In the genomic region with DNA sequence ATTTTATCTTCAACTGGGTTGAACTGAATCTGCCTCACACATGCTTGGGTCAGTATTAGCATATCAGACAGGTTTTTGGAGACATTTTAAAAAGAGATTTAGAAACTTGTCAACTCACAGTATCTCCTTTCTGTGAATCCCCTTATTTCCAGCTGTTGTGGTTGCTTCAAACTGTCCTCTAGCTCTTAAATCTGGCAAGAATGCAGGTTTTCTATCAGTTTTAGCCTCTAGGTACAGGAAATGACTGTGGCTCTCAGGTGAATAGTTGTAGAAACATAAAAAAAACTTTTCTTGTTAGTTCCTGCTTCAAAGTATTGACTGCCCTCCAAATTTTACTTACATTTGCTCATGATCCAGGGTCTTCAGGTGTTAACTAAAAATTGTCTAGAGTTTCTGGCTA, we compare ENCODE assay signal across 14 cellular contexts.
DNase-seq lines count a peak whose midpoint lies in the region; ATAC-seq and TF ChIP-seq lines count a peak whose summit lies in the region.
"Had no signal": no experiment of that assay in that cellular context is flagged by ENCODE, and none has a peak within 500 bp of the region (broad histone marks: within the 10 kb centered on the region; RNA-seq: fewer than 3 reads in every experiment).

No MANE protein-coding gene starts in this region.

- no peak for TF ChIP-seq CTCF in KMS-11 (conservative IDR thresholded peaks at IDR 0.05; ENCODE audit: low read depth, low read length)
- TF ChIP-seq CTCF in WTC11 (IDR thresholded peaks at IDR 0.05), result no peak
- no peak for TF ChIP-seq CTCF in neural progenitor cell (IDR thresholded peaks at IDR 0.05)
- no peak for TF ChIP-seq CTCF in A673 (conservative IDR thresholded peaks at IDR 0.05; ENCODE audit: low read depth, low read length)

- H3K36me3 Mint-ChIP-seq in WTC11, result no peaks in the 10 kb centered on the region
- H3K36me3 Mint-ChIP-seq in neural progenitor cell, result no peaks in the 10 kb centered on the region
- H3K36me3 Mint-ChIP-seq: CD14-positive monocyte; CD4-positive, alpha-beta memory T cell had no signal

- DNase-seq in WTC11 (ENCODE audit: low spot score), result no peak
- DNase-seq in neural progenitor cell (ENCODE audit: low spot score), result no peak
- DNase-seq in LoVo (ENCODE audit: low spot score), result no peak
- DNase-seq in A673 (ENCODE audit: low spot score), result no peak
- DNase-seq: AML-193; CD4-positive, alpha-beta memory T cell; DMS153; DMS79; GDM1; HCEC 1CT had no signal

- H3K27me3 ChIP-seq in KMS-11 (ENCODE audit: insufficient read depth, low read depth), result no peaks in the 10 kb centered on the region
- no peaks in the 10 kb centered on the region for H3K27me3 ChIP-seq in neural progenitor cell
- H3K27me3 ChIP-seq in A673 (replicated peaks; ENCODE audit: insufficient read depth, low read depth, low read length, poor library complexity), result no peaks in the 10 kb centered on the region
- H3K27me3 ChIP-seq: BLaER1 had no signal

- H3K27me3 Mint-ChIP-seq in WTC11 (ENCODE audit: low read depth) (no peaks in the 10 kb centered on the region), neural progenitor cell (ENCODE audit: insufficient read depth, low read depth) (no peaks in the 10 kb centered on the region)
- H3K27me3 Mint-ChIP-seq: CD4-positive, alpha-beta memory T cell had no signal

- POLR2A ChIA-PET in WTC11 (lab: Charles Lee), result no interaction called here
- POLR2A ChIA-PET in A673 (lab: Charles Lee; ENCODE audit: low non-redundant PET), result no interaction called here

- ATAC-seq in WTC11 (no peak), HG03196 (IDR thresholded peaks at IDR 0.05; ENCODE audit: unreplicated experiment) (no peak)

- H3K9me3 ChIP-seq in neural progenitor cell (ENCODE audit: low read depth) (no peaks in the 10 kb centered on the region), A673 (ENCODE audit: low read depth, low read length, poor library complexity, severe bottlenecking) (peaks cover 24% of the 10 kb centered on the region)
- H3K9me3 ChIP-seq: BLaER1 had no signal

- H2AFZ ChIP-seq in KMS-11 (ENCODE audit: low read depth) (peak overlapping the region; percentile 12; the same call in 1 of the 2 replicates), neural progenitor cell (replicated peaks) (peak overlapping the region; percentile 0)

- peak overlapping the region; percentile 30; the same call in 1 of the 2 replicates for H3K27ac Mint-ChIP-seq in WTC11
- H3K27ac Mint-ChIP-seq in neural progenitor cell, result no peak overlapping the region
- H3K27ac Mint-ChIP-seq: CD14-positive monocyte; CD4-positive, alpha-beta memory T cell had no signal

- no peaks in the 10 kb centered on the region for H3K36me3 ChIP-seq in KMS-11 (ENCODE audit: insufficient read depth)
- H3K36me3 ChIP-seq in neural progenitor cell, result no peaks in the 10 kb centered on the region
- H3K36me3 ChIP-seq in A673 (ENCODE audit: insufficient read depth, low read length, poor library complexity, severe bottlenecking), result no peaks in the 10 kb centered on the region
- H3K36me3 ChIP-seq: BLaER1 had no signal

- intact Hi-C loops in A673 (cut with micrococcal nuclease; ENCODE audit: unreplicated experiment), result no loop called here

- H3K4me1 ChIP-seq in KMS-11 (ENCODE audit: low read depth, poor library complexity, severe bottlenecking) (peaks cover 18% of the 10 kb centered on the region), neural progenitor cell (no peaks in the 10 kb centered on the region), A673 (ENCODE audit: insufficient read depth, low read length, poor library complexity, severe bottlenecking) (no peaks in the 10 kb centered on the region)
- H3K4me1 ChIP-seq: BLaER1 had no signal

- no TSS peak for BruUV-seq in A673 (replicated peaks; lab: Mats Ljungman, UMichigan)

- H3K4me3 ChIP-seq in KMS-11 (IDR thresholded peaks at IDR 0.05; ENCODE audit: insufficient read depth, low read depth, low read length) (no peak overlapping the region), neural progenitor cell (no peak overlapping the region), A673 (ENCODE audit: low read depth, low read length, poor library complexity, severe bottlenecking) (no peak overlapping the region)
- H3K4me3 ChIP-seq: BLaER1 had no signal

- peaks cover 14% of the 10 kb centered on the region for H3K4me1 Mint-ChIP-seq in WTC11
- H3K4me1 Mint-ChIP-seq in neural progenitor cell, result peaks cover 6% of the 10 kb centered on the region
- H3K4me1 Mint-ChIP-seq: CD14-positive monocyte; CD4-positive, alpha-beta memory T cell had no signal

- no peaks in the 10 kb centered on the region for H3K9me3 Mint-ChIP-seq in WTC11
- H3K9me3 Mint-ChIP-seq in neural progenitor cell, result no peaks in the 10 kb centered on the region

- peak overlapping the region; percentile 18; the same call in 1 of the 2 replicates for H3K4me2 ChIP-seq in KMS-11
- H3K4me2 ChIP-seq in neural progenitor cell, result no peak overlapping the region
- H3K4me2 ChIP-seq: BLaER1 had no signal

- H3K79me2 ChIP-seq in KMS-11 (ENCODE audit: insufficient read depth, low read depth) (no peaks in the 10 kb centered on the region), neural progenitor cell (ENCODE audit: low read depth) (no peaks in the 10 kb centered on the region)

- no peaks in the 10 kb centered on the region for H4K20me1 ChIP-seq in KMS-11 (ENCODE audit: insufficient read depth)
- no peaks in the 10 kb centered on the region for H4K20me1 ChIP-seq in neural progenitor cell (ENCODE audit: low read depth)
- H4K20me1 ChIP-seq: BLaER1 had no signal

- peak overlapping the region; percentile 19; the same call in 1 of the 2 replicates for H3K27ac ChIP-seq in KMS-11
- H3K27ac ChIP-seq in neural progenitor cell, result no peak overlapping the region
- H3K27ac ChIP-seq in A673 (ENCODE audit: low read depth, low read length, poor library complexity, severe bottlenecking), result no peak overlapping the region
- H3K27ac ChIP-seq: BLaER1 had no signal

- CTCF ChIA-PET in WTC11 (lab: Charles Lee), result no interaction called here
- CTCF ChIA-PET in A673 (lab: Charles Lee), result no interaction called here

- no peaks in the 10 kb centered on the region for H3F3A ChIP-seq in neural progenitor cell (ENCODE audit: low read depth)

- no peak overlapping the region for H3K9ac ChIP-seq in KMS-11
- no peak overlapping the region for H3K9ac ChIP-seq in neural progenitor cell
- H3K9ac ChIP-seq: BLaER1 had no signal

- H3K4me3 Mint-ChIP-seq in WTC11, result no peak overlapping the region
- H3K4me3 Mint-ChIP-seq in neural progenitor cell, result no peak overlapping the region
- H3K4me3 Mint-ChIP-seq: CD14-positive monocyte; CD4-positive, alpha-beta memory T cell had no signal

TF ChIP-seq in WTC11, 78 proteins besides CTCF, POLR2A, EP300 and RAD21 (continues in another document):
- TF ChIP-seq ZNF416 (CRISPR knock-in tag; IDR thresholded peaks at IDR 0.05) (no peak), ZMAT4 (CRISPR knock-in tag; IDR thresholded peaks at IDR 0.05) (no peak), JAZF1 (CRISPR knock-in tag; IDR thresholded peaks at IDR 0.05) (no peak), ZNF671 (CRISPR knock-in tag; IDR thresholded peaks at IDR 0.05) (no peak), TEAD1 (CRISPR knock-in tag; IDR thresholded peaks at IDR 0.05) (no peak), ATF2 (CRISPR knock-in tag; IDR thresholded peaks at IDR 0.05; ENCODE audit: borderline replicate concordance, low read depth) (no peak), GTF2I (CRISPR knock-in tag; conservative IDR thresholded peaks at IDR 0.05) (no peak), FOXP4 (CRISPR knock-in tag; IDR thresholded peaks at IDR 0.05) (no peak), NR1H2 (CRISPR knock-in tag; IDR thresholded peaks at IDR 0.05) (no peak), ESRRA (CRISPR knock-in tag; IDR thresholded peaks at IDR 0.05; ENCODE audit: borderline replicate concordance) (no peak), OVOL2 (CRISPR knock-in tag; IDR thresholded peaks at IDR 0.05; ENCODE audit: borderline replicate concordance) (no peak), ETV6 (CRISPR knock-in tag; IDR thresholded peaks at IDR 0.05) (no peak)
- TF ChIP-seq, protein P1, sequence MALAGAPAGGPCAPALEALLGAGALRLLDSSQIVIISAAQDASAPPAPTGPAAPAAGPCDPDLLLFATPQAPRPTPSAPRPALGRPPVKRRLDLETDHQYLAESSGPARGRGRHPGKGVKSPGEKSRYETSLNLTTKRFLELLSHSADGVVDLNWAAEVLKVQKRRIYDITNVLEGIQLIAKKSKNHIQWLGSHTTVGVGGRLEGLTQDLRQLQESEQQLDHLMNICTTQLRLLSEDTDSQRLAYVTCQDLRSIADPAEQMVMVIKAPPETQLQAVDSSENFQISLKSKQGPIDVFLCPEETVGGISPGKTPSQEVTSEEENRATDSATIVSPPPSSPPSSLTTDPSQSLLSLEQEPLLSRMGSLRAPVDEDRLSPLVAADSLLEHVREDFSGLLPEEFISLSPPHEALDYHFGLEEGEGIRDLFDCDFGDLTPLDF (CRISPR knock-in tag; IDR thresholded peaks at IDR 0.05), result no peak
